In the genomic region with DNA sequence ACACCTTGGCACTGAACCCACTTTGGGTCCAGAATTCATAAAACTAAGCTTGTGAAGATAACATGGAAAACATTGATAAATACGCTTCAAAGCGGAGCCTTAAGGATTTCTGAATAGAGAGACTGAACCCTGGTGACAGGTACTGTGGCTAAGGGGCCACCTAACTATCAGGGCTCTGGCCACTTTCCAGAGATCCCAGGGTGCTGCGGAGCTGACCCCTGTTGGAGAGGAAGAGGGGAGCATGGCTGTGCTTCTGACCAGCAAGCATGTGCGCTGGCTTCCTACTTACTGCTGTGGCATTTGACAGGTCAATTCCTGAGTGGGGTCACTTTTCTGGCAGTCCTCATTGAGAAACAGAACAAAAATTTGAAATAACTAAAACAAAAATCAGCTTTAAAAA, we compare ENCODE assay signal across 28 cellular contexts.
"Had no signal": no experiment of that assay in that cellular context is flagged by ENCODE, and none has a peak within 500 bp of the region (broad histone marks: within the 10 kb centered on the region; RNA-seq: fewer than 3 reads in every experiment).

No MANE protein-coding gene starts in this region.

- ATAC-seq: left colon; left lung; lower lobe of right lung; naive thymus-derived CD8-positive, alpha-beta T cell; sciatic nerve; stimulated activated naive B cell treated with anti-CD40 and anti-IgM and Interleukin-4, amounts not matched to agents 10 μg/mL and 1 μg/mL and 100 μg/mL, for 72 hours; stimulated activated naive CD8-positive, alpha-beta T cell treated with anti-CD3 and anti-CD28 coated beads, Interleukin-15, Interleukin-2, amounts not matched to agents 100 U/mL and 50 U/mL, for 24 hours had no signal

- FAIRE-seq: islet of Langerhans, kidney had no signal

- H3K36me3 ChIP-seq: left lung, neutrophil, right atrium auricular region, stomach, thyroid gland, transverse colon, upper lobe of left lung, vagina had no signal

- H3K27me3 ChIP-seq: right atrium auricular region, testis, thyroid gland, transverse colon, upper lobe of left lung, vagina had no signal

- H3K79me2 ChIP-seq: parathyroid adenoma had no signal

- H3K4me1 ChIP-seq: left lung, lower lobe of right lung, parathyroid adenoma, right atrium auricular region, stomach, transverse colon, upper lobe of left lung, vagina had no signal

- H3K27ac ChIP-seq: left lung, lower lobe of right lung, neutrophil, parathyroid adenoma, right atrium auricular region, skin epidermis, stomach, testis, thyroid gland, transverse colon, upper lobe of left lung, vagina had no signal

- H3K9ac ChIP-seq: parathyroid adenoma had no signal

- H3K4me3 ChIP-seq: left lung, lower lobe of right lung, right atrium auricular region, skin epidermis, stomach, testis, thyroid gland, transverse colon, upper lobe of left lung, vagina had no signal

- H3K9me3 ChIP-seq: left lung, lower lobe of right lung, neutrophil, right atrium auricular region, stomach, testis, thyroid gland, transverse colon, upper lobe of left lung, vagina had no signal

- DNase-seq: hypothalamus; immature natural killer cell; kidney; left colon; left lung; lower lobe of right lung; mammary epithelial cell; mesenchymal stem cell; naive thymus-derived CD8-positive, alpha-beta T cell; occipital lobe; stimulated activated CD4-positive, alpha-beta T cell treated with anti-CD3 and anti-CD28 coated beads, Interleukin-12 subunit alpha, Interleukin-12 subunit beta, amount 100 ng/mL, for 4 hours; stimulated activated CD4-positive, alpha-beta T cell treated with anti-CD3 and anti-CD28 coated beads, Interleukin-15, amount 100 ng/mL, for 24 hours; stimulated activated CD4-positive, alpha-beta T cell treated with anti-CD3 and anti-CD28 coated beads, Interleukin-2, amount 100 ng/mL, for 24 hours; stimulated activated CD4-positive, alpha-beta T cell treated with anti-CD3 and anti-CD28 coated beads, Interleukin-4, amount 100 ng/mL, for 1 hour; stimulated activated naive B cell treated with anti-CD40 and anti-IgM and Interleukin-4, amounts not matched to agents 10 μg/mL and 1 μg/mL and 100 μg/mL, for 72 hours; stimulated activated naive CD8-positive, alpha-beta T cell treated with anti-CD3 and anti-CD28 coated beads, Interleukin-15, Interleukin-2, amounts not matched to agents 100 U/mL and 50 U/mL, for 24 hours; stomach; testis; thyroid gland; transverse colon; upper lobe of left lung had no signal

- H2AFZ ChIP-seq: parathyroid adenoma had no signal
